Comparison of ENCODE assay signal across 8 cellular contexts in the genomic region with DNA sequence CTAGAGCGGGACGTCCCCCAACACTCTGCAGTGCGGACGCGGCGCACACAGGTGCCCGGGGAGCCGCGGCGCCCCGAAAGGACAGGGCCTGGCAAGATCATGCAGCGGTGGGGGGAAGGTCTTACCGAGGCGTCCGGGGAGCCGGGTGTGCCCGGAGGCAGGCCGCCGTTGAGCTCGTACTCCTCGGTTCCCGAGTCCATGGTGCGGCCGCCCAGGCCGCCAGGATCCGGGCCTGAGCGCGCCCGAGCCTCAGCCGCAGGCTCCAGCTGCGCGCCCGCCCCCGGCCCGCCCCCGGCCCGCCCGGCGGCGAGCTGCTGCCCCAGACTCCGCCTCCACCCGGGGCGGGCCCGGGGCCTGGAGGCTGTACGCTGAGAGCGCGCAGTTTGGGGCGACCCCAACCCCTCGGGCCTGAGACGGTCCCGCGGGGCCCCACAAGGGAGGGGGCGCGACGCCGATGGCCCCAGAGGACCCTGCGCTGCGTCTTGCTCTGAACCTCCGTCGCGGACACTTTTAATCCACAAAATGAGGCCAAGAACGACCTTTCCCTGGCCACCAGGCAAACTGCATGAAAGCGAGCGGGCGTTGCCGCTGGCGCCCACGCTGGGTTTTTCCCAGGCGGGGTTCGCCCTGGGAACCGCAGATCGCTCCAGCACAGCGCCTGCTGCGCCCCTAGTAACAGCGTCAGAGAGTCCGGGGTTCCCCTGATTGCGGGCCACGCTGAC. TPM values are rescaled to one million over a fixed set of nuclear protein-coding genes. Genes with fewer than 3 reads are reported as not detected.
DNase-seq lines count a peak whose midpoint lies in the region; ATAC-seq and TF ChIP-seq lines count a peak whose summit lies in the region.

A gene with protein sequence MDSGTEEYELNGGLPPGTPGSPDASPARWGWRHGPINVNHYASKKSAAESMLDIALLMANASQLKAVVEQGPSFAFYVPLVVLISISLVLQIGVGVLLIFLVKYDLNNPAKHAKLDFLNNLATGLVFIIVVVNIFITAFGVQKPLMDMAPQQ (minus strand): TSS at position 234 of the 722 bp plus-strand sequence. CDS start 34 bp downstream, at position 200.

- POLR2A ChIA-PET in AG04450 (lab: Yijun Ruan, JAX): interaction anchor here (0.6 to 1.6 kb wide), 7 partner anchors 10 to 194 kb away, joined by 3 to 24 read pairs (median 4); a partner anchor contains a TSS

- TF ChIP-seq CTCF in AG04450 (IDR thresholded peaks at IDR 0.05; ENCODE audit: low read depth, low read length): no peak
- no peak for TF ChIP-seq CTCF in epithelial cell of proximal tubule (conservative IDR thresholded peaks at IDR 0.05; ENCODE audit: low read depth, low read length)

- DNase-seq in AG04450 (ENCODE audit: low read depth, low spot score) (no peak), NCI-H748 (lab: John Stamatoyannopoulos, UW; ENCODE audit: unreplicated experiment) (peak; percentile 84), activated T-cell treated with anti-CD3 and anti-CD28 coated beads for 24 hours (ENCODE audit: low read depth) (peak; percentile 82), epithelial cell of proximal tubule (ENCODE audit: low read depth) (no peak), myocyte (ENCODE audit: low read depth) (peak; percentile 81)
- DNase-seq in stimulated activated CD8-positive, alpha-beta memory T cell treated with anti-CD3 and anti-CD28 coated beads, Interleukin-7, amount 100 ng/mL, for 48 hours (ENCODE audit: extremely low read depth in 1 of 2, low read depth in 1 of 2): peak; percentile 82 to 83

- peaks cover 6% of the 10 kb centered on the region for H3K9me3 ChIP-seq in AG04450 (ENCODE audit: control insufficient read depth, insufficient read depth, low read length)

- ATAC-seq in GM18508 (IDR thresholded peaks at IDR 0.05; ENCODE audit: insufficient read depth, unreplicated experiment) (peak; percentile 38), HG02981 (IDR thresholded peaks at IDR 0.05; ENCODE audit: unreplicated experiment) (peak; percentile 62)

- H3K4me3 ChIP-seq in AG04450 (ENCODE audit: low read depth, low read length) (peak within 1 kb of the TSS; percentile 77), epithelial cell of proximal tubule (ENCODE audit: low read depth, low read length) (peak within 1 kb of the TSS; percentile 91)

- H3K27ac ChIP-seq in AG04450 (ENCODE audit: low read depth, low read length): peak within 1 kb of the TSS; percentile 96

- H3K27me3 ChIP-seq in AG04450 (ENCODE audit: control insufficient read depth, insufficient read depth, low read length): no peaks in the 10 kb centered on the region

- CTCF ChIA-PET in AG04450 (lab: Charles Lee): interaction anchor here (1.4 kb wide), 1 partner anchor 14 kb away, joined by 7 read pairs; no protein-coding TSS in a partner anchor

RNA-seq across cellular contexts. Expression of the gene that starts here (rescaled TPM):
- 26.8 and 47.4 TPM in 2 replicates for polyA plus RNA-seq in AG04450 (2011; rRNA removed)
- polyA minus RNA-seq in AG04450 (2011; rRNA and poly(A)+ RNA removed): 13.9 and 21.1 TPM in 2 replicates
- total RNA-seq in epithelial cell of proximal tubule (58.9 and 59.0 TPM in 2 replicates), myocyte (33.6 and 78.3 TPM in 2 replicates)
- 27.3 TPM for polyA plus RNA-seq in myocyte (2012)

Comparison
In these comparisons a context has a peak if more than half of its experiments do, and no peak if none do; other contexts are left out.
1. DNase-seq: peak in NCI-H748 (single experiment), activated T-cell treated with anti-CD3 and anti-CD28 coated beads for 24 hours (single experiment), myocyte (single experiment) and stimulated activated CD8-positive, alpha-beta memory T cell treated with anti-CD3 and anti-CD28 coated beads, Interleukin-7, amount 100 ng/mL, for 48 hours (2 of 2); none in AG04450 (single experiment) and epithelial cell of proximal tubule (single experiment).